17 cellular contexts compared by ENCODE assay signal in genomic region chr12:2544213-2544612, GRCh38.
DNase-seq lines count a peak whose midpoint lies in the region; ATAC-seq and TF ChIP-seq lines count a peak whose summit lies in the region.
"Had no signal": no experiment of that assay in that cellular context is flagged by ENCODE, and none has a peak within 500 bp of the region (broad histone marks: within the 10 kb centered on the region; RNA-seq: fewer than 3 reads in every experiment).

No MANE protein-coding gene starts in this region.

- ATAC-seq in activated CD4-positive, alpha-beta T cell treated with anti-CD3 and anti-CD28 coated beads for 36 hours, result peak; percentile 18
- ATAC-seq in activated T-helper 17 cell treated with anti-CD3 and anti-CD28 coated beads, Interleukin-2, amount 50 U/mL, for 72 hours (replicated peaks), result peak; percentile 6
- no peak for ATAC-seq in upper lobe of right lung
- ATAC-seq: K562 had no signal

- H3K4me1 Mint-ChIP-seq in activated CD4-positive, alpha-beta T cell treated with anti-CD3 and anti-CD28 coated beads for 36 hours, result no peaks in the 10 kb centered on the region
- peaks cover 18% of the 10 kb centered on the region for H3K4me1 Mint-ChIP-seq in activated naive CD4-positive, alpha-beta T cell treated with anti-CD3 and anti-CD28 coated beads, Interleukin-2, amount 10 ng/mL, durations not matched to agents 7 days and 5 days
- H3K4me1 Mint-ChIP-seq in activated T-helper 17 cell treated with anti-CD3 and anti-CD28 coated beads, Interleukin-2, amount 50 U/mL, for 72 hours, result no peaks in the 10 kb centered on the region
- H3K4me1 Mint-ChIP-seq in endothelial cell (ENCODE audit: unreplicated experiment), result peaks cover 25% of the 10 kb centered on the region

- H3K4me3 Mint-ChIP-seq in activated CD4-positive, alpha-beta T cell treated with anti-CD3 and anti-CD28 coated beads for 36 hours, result no peak overlapping the region
- no peak overlapping the region for H3K4me3 Mint-ChIP-seq in activated naive CD4-positive, alpha-beta T cell treated with anti-CD3 and anti-CD28 coated beads, Interleukin-2, amount 10 ng/mL, durations not matched to agents 7 days and 5 days
- no peak overlapping the region for H3K4me3 Mint-ChIP-seq in activated T-helper 17 cell treated with anti-CD3 and anti-CD28 coated beads, Interleukin-2, amount 50 U/mL, for 72 hours
- H3K4me3 Mint-ChIP-seq in endothelial cell (ENCODE audit: unreplicated experiment), result no peak overlapping the region

- no peak overlapping the region for H3K4me3 ChIP-seq in upper lobe of right lung
- H3K4me3 ChIP-seq: K562 had no signal

- no peak overlapping the region for H3K27ac ChIP-seq in upper lobe of right lung
- H3K27ac ChIP-seq: 22Rv1, C4-2B had no signal

- H3K9me3 ChIP-seq in upper lobe of right lung, result no peaks in the 10 kb centered on the region

- no peaks in the 10 kb centered on the region for H3K36me3 Mint-ChIP-seq in activated CD4-positive, alpha-beta T cell treated with anti-CD3 and anti-CD28 coated beads for 36 hours (ENCODE audit: low read depth)
- no peaks in the 10 kb centered on the region for H3K36me3 Mint-ChIP-seq in activated naive CD4-positive, alpha-beta T cell treated with anti-CD3 and anti-CD28 coated beads, Interleukin-2, amount 10 ng/mL, durations not matched to agents 7 days and 5 days
- no peaks in the 10 kb centered on the region for H3K36me3 Mint-ChIP-seq in activated T-helper 17 cell treated with anti-CD3 and anti-CD28 coated beads, Interleukin-2, amount 50 U/mL, for 72 hours (ENCODE audit: low read depth)
- H3K36me3 Mint-ChIP-seq in endothelial cell (ENCODE audit: low read depth, unreplicated experiment), result no peaks in the 10 kb centered on the region

- H3K27me3 ChIP-seq in upper lobe of right lung, result no peaks in the 10 kb centered on the region

- no peaks in the 10 kb centered on the region for H3K9me3 Mint-ChIP-seq in activated CD4-positive, alpha-beta T cell treated with anti-CD3 and anti-CD28 coated beads for 36 hours (ENCODE audit: low read depth)
- no peaks in the 10 kb centered on the region for H3K9me3 Mint-ChIP-seq in activated naive CD4-positive, alpha-beta T cell treated with anti-CD3 and anti-CD28 coated beads, Interleukin-2, amount 10 ng/mL, durations not matched to agents 7 days and 5 days
- no peaks in the 10 kb centered on the region for H3K9me3 Mint-ChIP-seq in activated T-helper 17 cell treated with anti-CD3 and anti-CD28 coated beads, Interleukin-2, amount 50 U/mL, for 72 hours
- no peaks in the 10 kb centered on the region for H3K9me3 Mint-ChIP-seq in endothelial cell (ENCODE audit: unreplicated experiment)

- H3K4me1 ChIP-seq in upper lobe of right lung, result no peaks in the 10 kb centered on the region

- TF ChIP-seq CTCF in upper lobe of right lung (IDR thresholded peaks at IDR 0.05) (no peak), endothelial cell (IDR thresholded peaks at IDR 0.05; ENCODE audit: unreplicated experiment) (no peak)

- H3K36me3 ChIP-seq in upper lobe of right lung, result no peaks in the 10 kb centered on the region

- DNase-seq in activated CD4-positive, alpha-beta T cell treated with anti-CD3 and anti-CD28 coated beads for 36 hours, result no peak
- no peak for DNase-seq in activated CD4-positive, alpha-beta T cell treated with anti-CD3 and anti-CD28 coated beads for 1 hour
- DNase-seq in activated naive CD4-positive, alpha-beta T cell treated with anti-CD3 and anti-CD28 coated beads, Interleukin-2, amount 10 ng/mL, durations not matched to agents 7 days and 5 days, result no peak
- DNase-seq in activated naive CD4-positive, alpha-beta T cell (lab: John Stamatoyannopoulos, UW), result no peak
- DNase-seq in upper lobe of right lung (peak; percentile 6), endothelial cell (ENCODE audit: low spot score) (no peak), SKM-1 treated with dmso at 0.1 percent for 144 hours (lab: John Stamatoyannopoulos, UW; ENCODE audit: unreplicated experiment) (no peak)
- DNase-seq: AML-193; NCI-H1105 treated with DMSO at 0.1 percent for 48 hours; NCI-H1694; NCI-H2081 treated with DMSO at 0.1 percent for 48 hours; NCI-H446 treated with DMSO at 0.1 percent for 48 hours; NK-92 treated with Interleukin-12 subunit alpha and Interleukin-12 subunit beta, amount 100 ng/mL, for 24 hours had no signal

- H3K27me3 Mint-ChIP-seq in activated CD4-positive, alpha-beta T cell treated with anti-CD3 and anti-CD28 coated beads for 36 hours, result peaks cover 2% of the 10 kb centered on the region
- peaks cover 3% of the 10 kb centered on the region for H3K27me3 Mint-ChIP-seq in activated naive CD4-positive, alpha-beta T cell treated with anti-CD3 and anti-CD28 coated beads, Interleukin-2, amount 10 ng/mL, durations not matched to agents 7 days and 5 days
- peaks cover 10% of the 10 kb centered on the region for H3K27me3 Mint-ChIP-seq in activated T-helper 17 cell treated with anti-CD3 and anti-CD28 coated beads, Interleukin-2, amount 50 U/mL, for 72 hours
- H3K27me3 Mint-ChIP-seq in endothelial cell (ENCODE audit: unreplicated experiment), result peaks cover 7% of the 10 kb centered on the region

- peak overlapping the region; percentile 43 for H3K27ac Mint-ChIP-seq in activated CD4-positive, alpha-beta T cell treated with anti-CD3 and anti-CD28 coated beads for 36 hours
- peak overlapping the region; percentile 58 for H3K27ac Mint-ChIP-seq in activated naive CD4-positive, alpha-beta T cell treated with anti-CD3 and anti-CD28 coated beads, Interleukin-2, amount 10 ng/mL, durations not matched to agents 7 days and 5 days
- no peak overlapping the region for H3K27ac Mint-ChIP-seq in activated T-helper 17 cell treated with anti-CD3 and anti-CD28 coated beads, Interleukin-2, amount 50 U/mL, for 72 hours
- H3K27ac Mint-ChIP-seq in endothelial cell (ENCODE audit: unreplicated experiment), result no peak overlapping the region

- intact Hi-C loops in activated CD4-positive, alpha-beta T cell treated with anti-CD3 and anti-CD28 coated beads for 36 hours (cut with DNase I, micrococcal nuclease), result no loop called here
- intact Hi-C loops in upper lobe of right lung (cut with DNase I), result no loop called here

- CTCF ChIA-PET in activated CD4-positive, alpha-beta T cell treated with anti-CD3 and anti-CD28 coated beads for 36 hours (lab: Charles Lee), result interaction anchor here (0.6 kb wide), 1 partner anchor 14 kb away, joined by 3 read pairs; no protein-coding TSS in a partner anchor
- CTCF ChIA-PET in activated naive CD4-positive, alpha-beta T cell treated with anti-CD3 and anti-CD28 coated beads, Interleukin-2, amount 10 ng/mL, durations not matched to agents 7 days and 5 days (lab: Charles Lee), result no interaction called here

- POLR2A ChIA-PET in activated CD4-positive, alpha-beta T cell treated with anti-CD3 and anti-CD28 coated beads for 36 hours (lab: Charles Lee), result no interaction called here

Comparison
In these comparisons a context has a peak if more than half of its experiments do, and no peak if none do; other contexts are left out.
1. H3K27ac Mint-ChIP-seq: peak in activated CD4-positive, alpha-beta T cell treated with anti-CD3 and anti-CD28 coated beads for 36 hours (single experiment) and activated naive CD4-positive, alpha-beta T cell treated with anti-CD3 and anti-CD28 coated beads, Interleukin-2, amount 10 ng/mL, durations not matched to agents 7 days and 5 days (single experiment); none in activated T-helper 17 cell treated with anti-CD3 and anti-CD28 coated beads, Interleukin-2, amount 50 U/mL, for 72 hours (single experiment) and endothelial cell (single experiment).